In the genomic region with DNA sequence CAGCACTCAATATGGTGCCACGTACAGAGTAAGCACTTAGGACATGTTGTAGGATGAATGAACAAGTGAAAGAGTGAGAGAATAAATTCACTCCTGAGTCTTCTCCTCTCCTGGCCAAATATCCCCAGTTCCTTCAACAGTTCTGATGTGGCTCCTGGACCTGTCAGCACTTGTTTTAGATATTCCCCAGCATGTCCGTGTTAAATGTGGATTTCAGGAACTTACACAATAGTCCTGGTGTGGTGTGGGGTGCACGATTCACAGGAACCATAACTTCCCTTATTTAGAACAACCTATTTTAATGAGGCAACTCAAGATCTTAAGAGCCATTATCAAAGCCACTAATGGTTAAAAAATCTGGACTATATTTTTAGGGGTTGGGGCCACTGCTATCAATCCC, we compare ENCODE assay signal across 27 cellular contexts. TPM values are rescaled to one million over a fixed set of nuclear protein-coding genes. Genes with fewer than 3 reads are reported as not detected.
DNase-seq lines count a peak whose midpoint lies in the region; ATAC-seq, FAIRE-seq and TF ChIP-seq lines count a peak whose summit lies in the region.
"Had no signal": no experiment of that assay in that cellular context is flagged by ENCODE, and none has a peak within 500 bp of the region (broad histone marks: within the 10 kb centered on the region; RNA-seq: fewer than 3 reads in every experiment).

No MANE protein-coding gene starts in this region.

- no peak overlapping the region for H2BK15ac ChIP-seq in H1 (ENCODE audit: low read length)

- no peak overlapping the region for H3K4ac ChIP-seq in H1 (replicated peaks; ENCODE audit: insufficient read length, low read depth, low read length)

- no peak overlapping the region for H4K91ac ChIP-seq in H1 (replicated peaks; ENCODE audit: insufficient read length, low read length)

- no peaks in the 10 kb centered on the region for H3K27me3 ChIP-seq in right atrium auricular region
- no peaks in the 10 kb centered on the region for H3K27me3 ChIP-seq in H1 (replicated peaks in 1 of 4; ENCODE audit: control insufficient read depth in 3 of 4, extremely low read depth in 1 of 4, insufficient read depth in 3 of 4, low read length in 3 of 4)
- no peaks in the 10 kb centered on the region for H3K27me3 ChIP-seq in dorsolateral prefrontal cortex
- H3K27me3 ChIP-seq: neural progenitor cell had no signal

- no peak overlapping the region for H3K4me3 Mint-ChIP-seq in activated naive CD4-positive, alpha-beta T cell treated with anti-CD3 and anti-CD28 coated beads for 36 hours
- H3K4me3 Mint-ChIP-seq: activated B cell treated with CpG ODN at 0.5 μM for 24 hours; activated CD8-positive, alpha-beta T cell treated with anti-CD3 and anti-CD28 coated beads, Interleukin-2, amount 10 ng/mL, durations not matched to agents 7 days and 5 days; activated naive CD4-positive, alpha-beta T cell treated with anti-CD3 and anti-CD28 coated beads, Interleukin-2, amount 10 ng/mL, durations not matched to agents 7 days and 5 days; activated T-cell treated with anti-CD3 and anti-CD28 coated beads, Interleukin-2, amount 50 U/mL, for 4 hours; CD4-positive, CD25-positive, alpha-beta regulatory T cell; H9; neural progenitor cell had no signal

- no peak overlapping the region for H3K27ac ChIP-seq in right atrium auricular region
- H3K27ac ChIP-seq in H1 (ENCODE audit: low read depth, low read length), result no peak overlapping the region
- no peak overlapping the region for H3K27ac ChIP-seq in dorsolateral prefrontal cortex
- H3K27ac ChIP-seq: neural progenitor cell, thoracic aorta had no signal

- no peak for TF ChIP-seq CTCF in right atrium auricular region (IDR thresholded peaks at IDR 0.05)
- no peak for TF ChIP-seq CTCF in H1 (IDR thresholded peaks at IDR 0.05; ENCODE audit: control extremely low read depth in 1 of 3, insufficient read depth in 1 of 3, low read depth in 1 of 3, low read length in 3 of 3)
- TF ChIP-seq CTCF in dorsolateral prefrontal cortex (IDR thresholded peaks at IDR 0.05 in 54 of 56, conservative IDR thresholded peaks at IDR 0.05 in 2 of 56; ENCODE audit: low read depth in 1 of 56, partially characterized antibody in 56 of 56), result no peak

- no peaks in the 10 kb centered on the region for H3K4me1 Mint-ChIP-seq in activated naive CD4-positive, alpha-beta T cell treated with anti-CD3 and anti-CD28 coated beads for 36 hours (ENCODE audit: low read depth)
- H3K4me1 Mint-ChIP-seq: activated B cell treated with CpG ODN at 0.5 μM for 24 hours, H9, neural progenitor cell had no signal

- H3K27ac Mint-ChIP-seq in activated naive CD4-positive, alpha-beta T cell treated with anti-CD3 and anti-CD28 coated beads for 36 hours, result no peak overlapping the region
- H3K27ac Mint-ChIP-seq: activated B cell treated with CpG ODN at 0.5 μM for 24 hours; activated CD8-positive, alpha-beta T cell treated with anti-CD3 and anti-CD28 coated beads, Interleukin-2, amount 10 ng/mL, durations not matched to agents 7 days and 5 days; activated naive CD4-positive, alpha-beta T cell treated with anti-CD3 and anti-CD28 coated beads, Interleukin-2, amount 10 ng/mL, durations not matched to agents 7 days and 5 days; CD4-positive, CD25-positive, alpha-beta regulatory T cell; H9; neural progenitor cell had no signal

- H2BK20ac ChIP-seq in H1 (ENCODE audit: low read length), result peak overlapping the region; percentile 21; the same call in 1 of the 2 replicates

- no peak for TF ChIP-seq POLR2A in H1 (IDR thresholded peaks at IDR 0.05; ENCODE audit: control extremely low read depth in 1 of 2, low read depth in 2 of 2, low read length in 2 of 2)

- no peaks in the 10 kb centered on the region for H3K23me2 ChIP-seq in H1 (ENCODE audit: low read depth, low read length)

- FAIRE-seq in H1 (lab: Jason Lieb, UNC), result no peak
- no peak for FAIRE-seq in RCC 7860 (lab: Jason Lieb, UNC)
- FAIRE-seq: small intestine had no signal

- no peaks in the 10 kb centered on the region for H3K79me2 ChIP-seq in H1 (ENCODE audit: control insufficient read depth in 1 of 2, insufficient read depth in 2 of 2, low read length in 2 of 2)

- H2AFZ ChIP-seq in H1 (ENCODE audit: low read length), result no peak overlapping the region
- H2AFZ ChIP-seq: neural progenitor cell had no signal

- no peak overlapping the region for H2BK12ac ChIP-seq in H1 (ENCODE audit: low read depth, low read length)

- no peaks in the 10 kb centered on the region for H3K36me3 Mint-ChIP-seq in activated naive CD4-positive, alpha-beta T cell treated with anti-CD3 and anti-CD28 coated beads for 36 hours (ENCODE audit: low read depth)
- H3K36me3 Mint-ChIP-seq: activated naive CD4-positive, alpha-beta T cell treated with anti-CD3 and anti-CD28 coated beads, Interleukin-2, amount 10 ng/mL, durations not matched to agents 7 days and 5 days; CD4-positive, CD25-positive, alpha-beta regulatory T cell; neural progenitor cell had no signal

- CTCF ChIA-PET in H1 (lab: Charles Lee; ENCODE audit: partially characterized antibody), result interaction anchor here (0.7 to 1.8 kb wide), 10 partner anchors 17 to 1020 kb away, joined by 3 to 6 read pairs (median 4); no protein-coding TSS in a partner anchor
- CTCF ChIA-PET in activated naive CD4-positive, alpha-beta T cell treated with anti-CD3 and anti-CD28 coated beads for 36 hours (lab: Charles Lee), result interaction anchor here (0.6 to 3.1 kb wide), 13 partner anchors 9 to 1647 kb away, joined by 3 to 13 read pairs (median 4); no protein-coding TSS in a partner anchor

- TF ChIP-seq RAD21 in H1 (IDR thresholded peaks at IDR 0.05 in 1 of 2, conservative IDR thresholded peaks at IDR 0.05 in 1 of 2; ENCODE audit: low read depth in 2 of 2, low read length in 2 of 2), result no peak

- H3K4me2 ChIP-seq in H1 (ENCODE audit: insufficient read depth in 1 of 2, low read depth in 2 of 2, low read length in 2 of 2), result no peak overlapping the region
- H3K4me2 ChIP-seq: neural progenitor cell had no signal

- H3K9me3 Mint-ChIP-seq in activated naive CD4-positive, alpha-beta T cell treated with anti-CD3 and anti-CD28 coated beads for 36 hours, result no peaks in the 10 kb centered on the region
- H3K9me3 Mint-ChIP-seq: activated B cell treated with CpG ODN at 0.5 μM for 24 hours; activated naive CD4-positive, alpha-beta T cell treated with anti-CD3 and anti-CD28 coated beads, Interleukin-2, amount 10 ng/mL, durations not matched to agents 7 days and 5 days; activated T-cell treated with anti-CD3 and anti-CD28 coated beads, Interleukin-2, amount 50 U/mL, for 4 hours had no signal

- intact Hi-C loops in left ventricle myocardium superior (cut with micrococcal nuclease) (no loop called here), dorsolateral prefrontal cortex (cut with DNase I) (loop anchor here in 1 of 2 donors (2.0 kb wide), 1 partner anchor 1020 kb away; no protein-coding TSS in a partner anchor)
- intact Hi-C loops in activated naive CD4-positive, alpha-beta T cell treated with anti-CD3 and anti-CD28 coated beads for 36 hours (cut with micrococcal nuclease), result no loop called here

- no peak overlapping the region for H3K23ac ChIP-seq in H1 (ENCODE audit: insufficient read length)

- H3K14ac ChIP-seq in H1 (ENCODE audit: insufficient read length), result no peak overlapping the region

- H2BK120ac ChIP-seq in H1 (replicated peaks; ENCODE audit: low read depth, low read length), result no peak overlapping the region

- no peaks in the 10 kb centered on the region for H3K9me3 ChIP-seq in right atrium auricular region
- no peaks in the 10 kb centered on the region for H3K9me3 ChIP-seq in H1 (ENCODE audit: insufficient read depth in 2 of 2, low read depth in 1 of 2, low read length in 1 of 2)
- H3K9me3 ChIP-seq: thoracic aorta had no signal

- H3K27me3 Mint-ChIP-seq in activated naive CD4-positive, alpha-beta T cell treated with anti-CD3 and anti-CD28 coated beads for 36 hours (ENCODE audit: low read depth), result no peaks in the 10 kb centered on the region
- H3K27me3 Mint-ChIP-seq: activated B cell treated with CpG ODN at 0.5 μM for 24 hours; CD4-positive, CD25-positive, alpha-beta regulatory T cell had no signal

- no peak overlapping the region for H3K18ac ChIP-seq in H1 (ENCODE audit: extremely low read depth, low read length)

- 96% methylated on average over 3 of the region's 3 CpGs; no CpG with 5 or more reads in 1 of the 2 experiments for WGBS in H1 (ENCODE audit: extremely low coverage in 1 of 2, insufficient coverage in 1 of 2, insufficient read length in 1 of 2, insufficient replicate concordance in 2 of 2, low coverage in 1 of 2, low lambda C conversion rate in 2 of 2, missing lambda C conversion rate in 1 of 2), 2 experiments

- H3K36me3 ChIP-seq in right atrium auricular region (no peaks in the 10 kb centered on the region), H1 (ENCODE audit: control insufficient read depth in 2 of 4, insufficient read depth in 4 of 4, low read length in 3 of 4) (no peaks in the 10 kb centered on the region)
- H3K36me3 ChIP-seq: neural progenitor cell, thoracic aorta had no signal

- no peak overlapping the region for H3K4me3 ChIP-seq in right atrium auricular region
- H3K4me3 ChIP-seq in H1 (ENCODE audit: extremely low read depth in 1 of 4, insufficient read depth in 2 of 4, low read depth in 3 of 4, low read length in 4 of 4), result no peak overlapping the region
- H3K4me3 ChIP-seq in dorsolateral prefrontal cortex, result no peak overlapping the region
- H3K4me3 ChIP-seq: neural progenitor cell, thoracic aorta had no signal

- no peak overlapping the region for H4K8ac ChIP-seq in H1 (ENCODE audit: extremely low read depth, insufficient read depth, low read length)

- no peak overlapping the region for H4K5ac ChIP-seq in H1 (ENCODE audit: insufficient read length, low read depth, low read length)

- H3K4me1 ChIP-seq in right atrium auricular region, result peaks cover 0 to 3% of the 10 kb centered on the region in 2 donors
- no peaks in the 10 kb centered on the region for H3K4me1 ChIP-seq in H1 (replicated peaks in 1 of 4; ENCODE audit: control insufficient read depth in 3 of 4, insufficient read depth in 4 of 4, low read length in 3 of 4)
- H3K4me1 ChIP-seq: neural progenitor cell had no signal

- peak; percentile 47 for ATAC-seq in left ventricle myocardium superior
- ATAC-seq: activated CD8-positive, alpha-beta T cell treated with anti-CD3 and anti-CD28 coated beads, Interleukin-2, amount 10 ng/mL, durations not matched to agents 7 days and 5 days; activated T-cell treated with anti-CD3 and anti-CD28 coated beads, Interleukin-2, amount 50 U/mL, for 4 hours had no signal

- no peak for TF ChIP-seq EP300 in H1 (IDR thresholded peaks at IDR 0.05; ENCODE audit: borderline replicate concordance in 1 of 2, low read depth in 2 of 2, low read length in 2 of 2)

- H3K56ac ChIP-seq in H1 (replicated peaks; ENCODE audit: insufficient read length, low read depth, low read length), result no peak overlapping the region

- H4K20me1 ChIP-seq in H1 (replicated peaks in 1 of 2; ENCODE audit: control insufficient read depth in 1 of 2, insufficient read depth in 2 of 2, low read length in 2 of 2), result no peaks in the 10 kb centered on the region

- POLR2A ChIA-PET in H1 (lab: Charles Lee; ENCODE audit: partially characterized antibody), result no interaction called here

- no peak for DNase-seq in left ventricle myocardium superior
- DNase-seq in right atrium auricular region (ENCODE audit: low spot score), result no peak
- DNase-seq in NOMO-1 treated with DMSO at 0.1 percent for 48 hours (lab: John Stamatoyannopoulos, UW; ENCODE audit: unreplicated experiment), result peak; percentile 81
- DNase-seq in H1 (ENCODE audit: low read depth in 1 of 2, low spot score in 2 of 2), result no peak
- DNase-seq in activated naive CD4-positive, alpha-beta T cell treated with anti-CD3 and anti-CD28 coated beads for 36 hours, result no peak
- no peak for DNase-seq in dorsolateral prefrontal cortex
- DNase-seq in GM19240 (ENCODE audit: insufficient read length, low spot score), result no peak
- no peak for DNase-seq in RCC 7860 (ENCODE audit: low spot score)
- DNase-seq: activated B cell treated with CpG ODN at 0.5 μM for 24 hours; activated CD8-positive, alpha-beta T cell treated with anti-CD3 and anti-CD28 coated beads, Interleukin-2, amount 10 ng/mL, durations not matched to agents 7 days and 5 days; activated naive CD4-positive, alpha-beta T cell treated with anti-CD3 and anti-CD28 coated beads, Interleukin-2, amount 10 ng/mL, durations not matched to agents 7 days and 5 days; activated T-cell treated with anti-CD3 and anti-CD28 coated beads, Interleukin-2, amount 50 U/mL, for 4 hours; anterior cingulate cortex; CD4-positive, CD25-positive, alpha-beta regulatory T cell; cerebellar nuclear complex; effector CD4-positive, alpha-beta T cell; glutamatergic neuron; H9; KG1; NCI-H1092 treated with DMSO at 0.1 percent for 48 hours; NCI-H2029 treated with DMSO at 0.1 percent for 48 hours; SHP77 treated with DMSO at 0.1 percent for 48 hours; small intestine; stimulated activated naive CD4-positive, alpha-beta T cell; T-helper 2 cell had no signal

- H3K9ac ChIP-seq in H1 (replicated peaks in 1 of 4; ENCODE audit: extremely low read depth in 1 of 4, low read depth in 3 of 4, low read length in 3 of 4), result no peak overlapping the region
- H3K9ac ChIP-seq: neural progenitor cell had no signal

- H2AK5ac ChIP-seq in H1 (ENCODE audit: low read depth, low read length), result no peak overlapping the region

- H3K79me1 ChIP-seq in H1 (ENCODE audit: low read depth, low read length), result no peaks in the 10 kb centered on the region

- no peak overlapping the region for H2BK5ac ChIP-seq in H1 (ENCODE audit: low read depth, low read length)

RNA-seq across cellular contexts. Expression of a gene that starts 39.0 kb away (rescaled TPM):
- total RNA-seq in left ventricle myocardium superior, result 22.3 TPM
- total RNA-seq in right atrium auricular region, result 10 to 100 TPM in 1 of 2 donors, 1 to 10 TPM in 1; 7.7 to 16.5 TPM
- 71.1 and 88.1 TPM in 2 replicates for total RNA-seq in H1 (2021; fragmentation: NEBNext Ultra II Directional; extraction: Animal tissue kit (Norgen Biotek cat#: 25700))
- 12.8 and 20.0 TPM in 2 replicates for polyA plus RNA-seq in H1 (2011; rRNA removed)
- polyA plus RNA-seq in H1 (2011; cell fraction: cytosol; rRNA removed), result 23.6 TPM
- 22.7 TPM for polyA plus RNA-seq in H1 (2011; cell fraction: nucleus; rRNA removed)
- 11.7 to 35.8 TPM (median 13.5 TPM) in 4 replicates for polyA plus RNA-seq in H1 (2012, experiment 1 of 2)
- 3.1 TPM for polyA plus RNA-seq in H1 (2012, experiment 2 of 2)
- polyA plus RNA-seq in H1 (2013, experiment 1 of 2), result 44.6 TPM
- 39.0 TPM for polyA plus RNA-seq in H1 (2013, experiment 2 of 2)
- 38.6 and 46.2 TPM in 2 replicates for polyA minus RNA-seq in H1 (2011; rRNA and poly(A)+ RNA removed)
- polyA minus RNA-seq in H1 (2011; cell fraction: cytosol; rRNA and poly(A)+ RNA removed), result 20.3 TPM
- polyA minus RNA-seq in H1 (2011; cell fraction: nucleus; rRNA and poly(A)+ RNA removed), result 106 TPM
- 10 to 100 TPM; 27.8 to 28.7 TPM for total RNA-seq in activated naive CD4-positive, alpha-beta T cell treated with anti-CD3 and anti-CD28 coated beads for 36 hours
- total RNA-seq in dorsolateral prefrontal cortex, result 10 to 100 TPM; 37.7 to 86.1 (median 60.1) TPM

RNA-seq across cellular contexts. Expression of a gene that starts 45.0 kb away (rescaled TPM):
- total RNA-seq in left ventricle myocardium superior (54.6 TPM), right atrium auricular region (100 to 1,000 TPM in 1 of 2 donors, 10 to 100 TPM in 1; 74.3 to 199 TPM), dorsolateral prefrontal cortex (100 to 1,000 TPM in 18 of 120 experiments, 10 to 100 TPM in 102; 41.3 to 211 (median 70.6) TPM)
- total RNA-seq in H1 (2021; fragmentation: NEBNext Ultra II Directional; extraction: Animal tissue kit (Norgen Biotek cat#: 25700)), result 10.9 and 13.5 TPM in 2 replicates
- polyA plus RNA-seq in H1 (2011; rRNA removed), result 4.4 and 6.6 TPM in 2 replicates
- polyA plus RNA-seq in H1 (2011; cell fraction: cytosol; rRNA removed), result 7.0 TPM
- polyA plus RNA-seq in H1 (2011; cell fraction: nucleus; rRNA removed), result 11.3 TPM
- polyA plus RNA-seq in H1 (2012, experiment 1 of 2), result 5.0 to 9.8 TPM (median 6.1 TPM) in 4 replicates
- 6.6 TPM for polyA plus RNA-seq in H1 (2012, experiment 2 of 2)
- polyA plus RNA-seq in H1 (2013, experiment 1 of 2), result 4.8 TPM
- polyA plus RNA-seq in H1 (2013, experiment 2 of 2), result 5.4 TPM
- polyA minus RNA-seq in H1 (2011; rRNA and poly(A)+ RNA removed), result 2.9 and 5.5 TPM in 2 replicates
- polyA minus RNA-seq in H1 (2011; cell fraction: cytosol; rRNA and poly(A)+ RNA removed), result 7.0 TPM
- 55.3 TPM for polyA minus RNA-seq in H1 (2011; cell fraction: nucleus; rRNA and poly(A)+ RNA removed)
- 10 to 100 TPM; 24.2 to 25.9 TPM for total RNA-seq in activated naive CD4-positive, alpha-beta T cell treated with anti-CD3 and anti-CD28 coated beads for 36 hours
